ENCODE assay signal across 8 cellular contexts in the genomic region with DNA sequence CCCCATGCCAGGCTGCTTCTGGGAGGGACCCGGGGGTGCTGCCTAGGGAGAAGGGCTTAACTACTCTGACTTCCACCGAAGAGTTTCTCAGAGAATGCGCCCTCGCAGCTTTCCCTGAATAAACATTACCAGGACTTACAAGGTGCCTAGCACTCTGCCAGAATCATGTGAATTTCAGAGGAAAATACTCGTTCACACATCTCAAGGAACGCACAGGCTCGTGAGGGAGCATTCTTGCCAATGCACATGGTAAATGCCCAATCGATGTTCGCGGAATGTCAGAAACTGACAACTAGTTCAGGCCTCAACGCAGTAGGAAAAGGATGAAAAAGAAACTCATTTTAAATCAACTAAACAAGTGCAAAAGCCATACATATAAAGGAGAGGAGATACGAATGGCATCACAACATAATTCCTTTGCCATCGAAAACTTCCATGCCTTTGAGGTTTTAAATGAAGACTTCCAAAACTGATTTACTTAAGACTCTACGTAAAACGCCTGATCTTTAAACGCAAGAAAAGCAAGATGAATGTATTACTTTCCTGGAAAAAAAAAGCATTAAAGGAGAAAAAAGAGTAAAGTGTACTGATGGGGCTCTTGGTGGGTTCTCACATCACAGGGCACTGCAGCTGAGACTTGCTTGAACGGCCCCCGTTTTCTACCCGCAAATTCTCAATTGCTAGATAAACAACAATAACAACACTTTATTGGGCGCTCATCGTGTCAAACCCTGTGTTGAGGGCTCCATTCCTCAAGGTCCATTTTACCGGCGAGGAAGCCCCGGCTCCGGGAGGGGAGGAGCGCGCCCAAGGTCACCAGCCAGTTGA. TPM values are rescaled to one million over a fixed set of nuclear protein-coding genes. Genes with fewer than 3 reads are reported as not detected.
DNase-seq lines count a peak whose midpoint lies in the region; ATAC-seq, FAIRE-seq and TF ChIP-seq lines count a peak whose summit lies in the region.

No MANE protein-coding gene starts in this region.

- H3K4me1 Mint-ChIP-seq in activated naive CD4-positive, alpha-beta T cell treated with anti-CD3 and anti-CD28 coated beads, Interleukin-2, amount 10 ng/mL, durations not matched to agents 7 days and 5 days, result peaks cover 63% of the 10 kb centered on the region
- H3K4me1 Mint-ChIP-seq in T-helper 17 cell, result peaks cover 41% of the 10 kb centered on the region

- TF ChIP-seq CTCF in esophagus muscularis mucosa (IDR thresholded peaks at IDR 0.05), result no peak
- no peak for TF ChIP-seq CTCF in pancreas (IDR thresholded peaks at IDR 0.05)

- H3K27ac ChIP-seq in esophagus muscularis mucosa (replicated peaks in 1 of 4) (peak overlapping the region; percentile 95 to 100 (median 98)), pancreas (peak overlapping the region; percentile 97 to 99 (median 98))

- ATAC-seq in T-helper 17 cell (no peak), pancreas (no peak), GM18868 (IDR thresholded peaks at IDR 0.05; ENCODE audit: unreplicated experiment) (no peak)

- H3K4me3 ChIP-seq in esophagus muscularis mucosa (peak overlapping the region; percentile 70 to 100 (median 85)), pancreas (peak overlapping the region; percentile 69 to 98 (median 90))

- no peaks in the 10 kb centered on the region for H3K9me3 Mint-ChIP-seq in activated naive CD4-positive, alpha-beta T cell treated with anti-CD3 and anti-CD28 coated beads, Interleukin-2, amount 10 ng/mL, durations not matched to agents 7 days and 5 days

- no peak for TF ChIP-seq EP300 in esophagus muscularis mucosa (IDR thresholded peaks at IDR 0.05)

- no peaks in the 10 kb centered on the region for H3K27me3 Mint-ChIP-seq in activated naive CD4-positive, alpha-beta T cell treated with anti-CD3 and anti-CD28 coated beads, Interleukin-2, amount 10 ng/mL, durations not matched to agents 7 days and 5 days
- H3K27me3 Mint-ChIP-seq in T-helper 17 cell, result no peaks in the 10 kb centered on the region

- peaks cover 25 to 39% (median 34%) of the 10 kb centered on the region in 4 donors for H3K4me1 ChIP-seq in esophagus muscularis mucosa
- peaks cover 13% of the 10 kb centered on the region in 3 donors for H3K4me1 ChIP-seq in pancreas

- DNase-seq in activated naive CD4-positive, alpha-beta T cell treated with anti-CD3 and anti-CD28 coated beads, Interleukin-2, amount 10 ng/mL, durations not matched to agents 7 days and 5 days, result peak; percentile 26
- no peak for DNase-seq in activated naive CD4-positive, alpha-beta T cell (lab: John Stamatoyannopoulos, UW)
- DNase-seq in T-helper 17 cell (no peak), esophagus muscularis mucosa (ENCODE audit: extremely low spot score) (no peak), pancreas (peak in 2 of 6 donors; percentile 78 to 84), activated gamma-delta T cell treated with Interleukin-2 at 50 U/mL for 16 hours (no peak), Ammon's horn (ENCODE audit: low spot score) (no peak)

- intact Hi-C loops in esophagus muscularis mucosa (cut with DNase I), result loop anchor here (10.0 kb wide), 1 partner anchor 69 kb away; a partner anchor contains a TSS
- intact Hi-C loops in pancreas (cut with DNase I), result no loop called here

- peak overlapping the region; percentile 100 for H3K27ac Mint-ChIP-seq in activated naive CD4-positive, alpha-beta T cell treated with anti-CD3 and anti-CD28 coated beads, Interleukin-2, amount 10 ng/mL, durations not matched to agents 7 days and 5 days
- H3K27ac Mint-ChIP-seq in T-helper 17 cell, result peak overlapping the region; percentile 94

- CTCF ChIA-PET in activated naive CD4-positive, alpha-beta T cell treated with anti-CD3 and anti-CD28 coated beads, Interleukin-2, amount 10 ng/mL, durations not matched to agents 7 days and 5 days (lab: Charles Lee), result interaction anchor here (1.5 kb wide), 1 partner anchor 16 kb away, joined by 6 read pairs; no protein-coding TSS in a partner anchor

- no peak for FAIRE-seq in pancreas (lab: Jason Lieb, UNC)

- 15% methylated on average over 27 of the region's 27 CpGs for WGBS in esophagus muscularis mucosa
- 4 to 6% methylated on average over 27 of the region's 27 CpGs for WGBS in pancreas, 2 donors

- peak overlapping the region; percentile 90 for H3K4me3 Mint-ChIP-seq in activated naive CD4-positive, alpha-beta T cell treated with anti-CD3 and anti-CD28 coated beads, Interleukin-2, amount 10 ng/mL, durations not matched to agents 7 days and 5 days
- H3K4me3 Mint-ChIP-seq in T-helper 17 cell, result peak overlapping the region; percentile 88

- H3K9me3 ChIP-seq in T-helper 17 cell (ENCODE audit: control insufficient read depth, low read length, poor library complexity, severe bottlenecking) (no peaks in the 10 kb centered on the region), esophagus muscularis mucosa (no peaks in the 10 kb centered on the region), pancreas (no peaks in the 10 kb centered on the region)

- H3K36me3 ChIP-seq in esophagus muscularis mucosa (no peaks in the 10 kb centered on the region), pancreas (no peaks in the 10 kb centered on the region)

- no peak for TF ChIP-seq POLR2A in esophagus muscularis mucosa (IDR thresholded peaks at IDR 0.05; ENCODE audit: low read depth)

- peaks cover 25% of the 10 kb centered on the region for H3K36me3 Mint-ChIP-seq in activated naive CD4-positive, alpha-beta T cell treated with anti-CD3 and anti-CD28 coated beads, Interleukin-2, amount 10 ng/mL, durations not matched to agents 7 days and 5 days
- no peaks in the 10 kb centered on the region for H3K36me3 Mint-ChIP-seq in T-helper 17 cell (ENCODE audit: low read depth)

- H3K27me3 ChIP-seq in esophagus muscularis mucosa (no peaks in the 10 kb centered on the region), pancreas (no peaks in the 10 kb centered on the region)

RNA-seq across cellular contexts. Expression of a gene that starts 0.8 kb away (rescaled TPM):
- 10 to 100 TPM; 78.3 to 86.6 TPM for total RNA-seq in T-helper 17 cell
- 10 to 100 TPM; 29.7 to 78.1 (median 41.9) TPM for total RNA-seq in esophagus muscularis mucosa
- 10 to 100 TPM; 13.3 to 24.4 (median 21.7) TPM for total RNA-seq in pancreas
- polyA plus RNA-seq in pancreas, result 10 to 100 TPM; 32.2 to 58.1 TPM

RNA-seq across cellular contexts. Expression of a gene that starts 1.2 kb away (rescaled TPM):
- total RNA-seq in T-helper 17 cell (10 to 100 TPM in 1 of 2 donors, 1 to 10 TPM in 1; 8.8 to 14.8 TPM), esophagus muscularis mucosa (1 to 10 TPM; 5.8 to 9.6 (median 6.6) TPM), pancreas (1 to 10 TPM; 2.0 to 4.1 (median 3.5) TPM)
- 1 to 10 TPM; 1.4 to 1.5 TPM for polyA plus RNA-seq in pancreas

RNA-seq across cellular contexts. Expression of a gene that starts 29.8 kb away (rescaled TPM):
- total RNA-seq in T-helper 17 cell (10 to 100 TPM; 31.3 to 31.5 TPM), esophagus muscularis mucosa (10 to 100 TPM; 26.6 to 34.0 (median 30.4) TPM), pancreas (10 to 100 TPM; 10.4 to 18.8 (median 14.8) TPM)
- 10 to 100 TPM in 1 of 2 donors, 1 to 10 TPM in 1; 6.3 to 10.7 TPM for polyA plus RNA-seq in pancreas
